8 cellular contexts compared by ENCODE assay signal in the genomic region with DNA sequence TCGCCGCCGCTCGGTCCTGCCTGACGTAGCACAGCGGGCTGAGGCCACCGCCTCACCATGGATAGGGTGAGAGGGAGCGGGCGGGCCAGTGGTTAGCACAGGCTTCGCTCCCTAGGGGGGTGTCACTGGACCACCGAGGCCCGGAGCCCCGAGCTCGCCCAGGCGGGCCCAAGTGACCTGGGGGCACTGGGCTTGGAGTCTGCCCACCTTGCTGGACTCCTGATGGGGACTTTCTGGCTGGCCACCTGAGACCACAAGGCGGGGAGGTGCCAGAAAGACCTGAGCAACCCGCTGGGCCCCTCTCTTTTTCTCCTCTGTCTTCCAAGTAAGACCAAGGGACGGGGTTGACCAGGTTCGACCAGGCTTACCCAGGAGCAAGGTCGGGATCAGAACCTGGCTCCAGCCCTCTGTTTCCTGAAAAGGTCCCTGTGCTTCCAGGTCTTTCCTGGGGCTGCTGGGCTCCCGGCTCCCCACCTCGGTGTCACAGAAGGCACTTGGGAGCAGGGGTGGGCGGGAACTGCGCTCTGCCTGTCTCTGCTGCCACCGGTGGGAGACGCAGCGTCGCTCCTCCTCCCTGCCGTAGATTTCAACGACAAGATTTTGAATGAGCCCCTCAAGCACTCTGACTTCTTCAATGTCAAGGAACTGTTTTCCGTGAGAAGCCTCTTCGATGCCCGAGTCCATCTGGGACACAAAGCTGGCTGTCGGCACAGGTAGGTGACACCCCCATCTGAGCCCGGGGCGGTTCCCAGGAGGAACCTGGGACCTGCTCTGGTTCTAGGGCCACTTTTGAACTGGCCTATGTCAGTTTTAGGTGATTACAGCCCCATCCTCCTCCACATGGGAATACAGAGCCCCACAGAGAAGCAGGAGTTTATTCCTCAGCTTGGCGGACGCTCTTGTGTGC. TPM values are rescaled to one million over a fixed set of nuclear protein-coding genes. Genes with fewer than 3 reads are reported as not detected.
DNase-seq lines count a peak whose midpoint lies in the region; ATAC-seq and TF ChIP-seq lines count a peak whose summit lies in the region.

No MANE protein-coding gene starts in this region.

- H3K27ac ChIP-seq in KOPT-K1 (ENCODE audit: low read depth, low read length, poor library complexity, severe bottlenecking), result peak overlapping the region; percentile 76

- peak overlapping the region; percentile 39 for H3K27ac Mint-ChIP-seq in type B pancreatic cell

- H3K4me3 Mint-ChIP-seq in type B pancreatic cell, result peak overlapping the region; percentile 89

- no peaks in the 10 kb centered on the region for H3K27me3 Mint-ChIP-seq in type B pancreatic cell

- H3K36me3 ChIP-seq in KOPT-K1 (ENCODE audit: insufficient read depth, low read length), result peaks cover 37% of the 10 kb centered on the region

- no peaks in the 10 kb centered on the region for H3K9me3 Mint-ChIP-seq in type B pancreatic cell

- no peak for TF ChIP-seq POLR2A in lower leg skin (IDR thresholded peaks at IDR 0.05)

- no peak for ATAC-seq in HG03520 (IDR thresholded peaks at IDR 0.05; ENCODE audit: unreplicated experiment)

- no peak for TF ChIP-seq CTCF in cardiac fibroblast (IDR thresholded peaks at IDR 0.05; ENCODE audit: low read depth, low read length)
- no peak for TF ChIP-seq CTCF in lower leg skin (IDR thresholded peaks at IDR 0.05)
- TF ChIP-seq CTCF in type B pancreatic cell (conservative IDR thresholded peaks at IDR 0.05), result no peak

- peak overlapping the region; percentile 85 for H3K4me3 ChIP-seq in cardiac fibroblast (replicated peaks in 1 of 2; ENCODE audit: low read depth in 2 of 2, low read length in 2 of 2)
- H3K4me3 ChIP-seq in lower leg skin (ENCODE audit: low read depth, poor library complexity, severe bottlenecking), result peak overlapping the region; percentile 81

- no peaks in the 10 kb centered on the region for H3K36me3 Mint-ChIP-seq in type B pancreatic cell

- DNase-seq in GM03348 (ENCODE audit: low spot score) (peak; percentile 90), cardiac fibroblast (ENCODE audit: low read depth in 2 of 2) (peak in 1 of 2 donors; percentile 62), lower leg skin (ENCODE audit: low spot score in 2 of 2) (peak in 1 of 2 donors; percentile 30), type B pancreatic cell (ENCODE audit: extremely low spot score, unreplicated experiment) (no peak), HT-29 (ENCODE audit: low spot score) (no peak), DMS114 treated with DMSO at 0.1 percent for 48 hours (lab: John Stamatoyannopoulos, UW; ENCODE audit: unreplicated experiment) (no peak)

- intact Hi-C loops in lower leg skin (cut with DNase I; ENCODE audit: low total_unique reads), result no loop called here

- 39 to 58% methylated on average over 31 to 37 of the region's 38 CpGs for WGBS in lower leg skin, 2 donors

- peaks cover 16% of the 10 kb centered on the region for H3K4me1 Mint-ChIP-seq in type B pancreatic cell (ENCODE audit: unreplicated experiment)

- no peaks in the 10 kb centered on the region for H3K9me3 ChIP-seq in KOPT-K1 (ENCODE audit: insufficient read depth, low read length, poor library complexity, severe bottlenecking)

RNA-seq across cellular contexts. Expression of a gene that starts 1.0 kb away (rescaled TPM):
- total RNA-seq in lower leg skin, result 10 to 100 TPM; 41.3 to 61.6 (median 49.7) TPM
- 50.0 and 55.2 TPM in 2 replicates for total RNA-seq in type B pancreatic cell (ENCODE audit: low replicate concordance)
- 105 and 115 TPM in 2 replicates for total RNA-seq in HT-29 (2014; rRNA removed; shearing (Covaris generic))

RNA-seq across cellular contexts. Expression of a gene that starts 19.7 kb away (rescaled TPM):
- not detected for total RNA-seq in lower leg skin
- not detected in 2 replicates for total RNA-seq in type B pancreatic cell (ENCODE audit: low replicate concordance)
- not detected in 2 replicates for total RNA-seq in HT-29 (2014; rRNA removed; shearing (Covaris generic))

RNA-seq across cellular contexts. Expression of a gene that starts 21.9 kb away (rescaled TPM):
- total RNA-seq in lower leg skin (10 to 100 TPM in 1 of 4 donors, 1 to 10 TPM in 3; 8.4 to 11.5 (median 9.2) TPM), type B pancreatic cell (ENCODE audit: low replicate concordance) (22.7 and 24.2 TPM in 2 replicates)
- 40.1 and 41.0 TPM in 2 replicates for total RNA-seq in HT-29 (2014; rRNA removed; shearing (Covaris generic))

RNA-seq across cellular contexts. Expression of a gene that starts 44.4 kb away (rescaled TPM):
- total RNA-seq in lower leg skin (1 to 10 TPM in 2 of 4 donors, not detected in 2; 4.7 to 6.6 TPM), type B pancreatic cell (ENCODE audit: low replicate concordance) (not detected in 2 replicates)
- total RNA-seq in HT-29 (2014; rRNA removed; shearing (Covaris generic)), result not detected in 2 replicates
